Comparison of ENCODE assay signal across 9 cellular contexts in genomic region chr3:113166719-113167492, GRCh38. TPM values are rescaled to one million over a fixed set of nuclear protein-coding genes. Genes with fewer than 3 reads are reported as not detected.
DNase-seq lines count a peak whose midpoint lies in the region; ATAC-seq and TF ChIP-seq lines count a peak whose summit lies in the region.
"Had no signal": no experiment of that assay in that cellular context is flagged by ENCODE, and none has a peak within 500 bp of the region (broad histone marks: within the 10 kb centered on the region; RNA-seq: fewer than 3 reads in every experiment).

No MANE protein-coding gene starts in this region.

- DNase-seq in DMS79 (lab: John Stamatoyannopoulos, UW) (peak; percentile 53), NCI-H526 treated with DMSO at 0.1 percent for 48 hours (lab: John Stamatoyannopoulos, UW) (peak; percentile 12), fibroblast of the conjunctiva (ENCODE audit: low read depth) (peak; percentile 66), progenitor cell of endocrine pancreas (ENCODE audit: low spot score, unreplicated experiment) (no peak), cortex of kidney (lab: John Stamatoyannopoulos, UW) (no peak)
- DNase-seq in activated naive CD8-positive, alpha-beta T cell treated with anti-CD3 and anti-CD28 coated beads, Interleukin-2, amount 50 U/mL, for 24 hours = no peak

- H3K36me3 Mint-ChIP-seq in progenitor cell of endocrine pancreas (ENCODE audit: insufficient read depth) = no peaks in the 10 kb centered on the region
- H3K36me3 Mint-ChIP-seq in activated naive CD8-positive, alpha-beta T cell treated with anti-CD3 and anti-CD28 coated beads, Interleukin-2, amount 50 U/mL, for 24 hours (ENCODE audit: low read depth) = no peaks in the 10 kb centered on the region

- no peak for ATAC-seq in GM19463 (IDR thresholded peaks at IDR 0.05; ENCODE audit: unreplicated experiment)
- ATAC-seq in HG03432 (IDR thresholded peaks at IDR 0.05; ENCODE audit: unreplicated experiment) = no peak
- ATAC-seq in activated naive CD8-positive, alpha-beta T cell treated with anti-CD3 and anti-CD28 coated beads, Interleukin-2, amount 50 U/mL, for 24 hours = no peak
- ATAC-seq: Panc1 had no signal

- H3K4me3 Mint-ChIP-seq in progenitor cell of endocrine pancreas (ENCODE audit: low read depth) = no peak overlapping the region
- H3K4me3 Mint-ChIP-seq in activated naive CD8-positive, alpha-beta T cell treated with anti-CD3 and anti-CD28 coated beads, Interleukin-2, amount 50 U/mL, for 24 hours = no peak overlapping the region

- H3K9me3 Mint-ChIP-seq in progenitor cell of endocrine pancreas (ENCODE audit: low read depth) = no peaks in the 10 kb centered on the region
- H3K9me3 Mint-ChIP-seq in activated naive CD8-positive, alpha-beta T cell treated with anti-CD3 and anti-CD28 coated beads, Interleukin-2, amount 50 U/mL, for 24 hours = no peaks in the 10 kb centered on the region

- peaks cover 7% of the 10 kb centered on the region for H3K27me3 Mint-ChIP-seq in progenitor cell of endocrine pancreas
- peaks cover 5% of the 10 kb centered on the region for H3K27me3 Mint-ChIP-seq in activated naive CD8-positive, alpha-beta T cell treated with anti-CD3 and anti-CD28 coated beads, Interleukin-2, amount 50 U/mL, for 24 hours

- no peak for TF ChIP-seq CTCF in progenitor cell of endocrine pancreas (IDR thresholded peaks at IDR 0.05; ENCODE audit: unreplicated experiment)

- H3K4me1 Mint-ChIP-seq in progenitor cell of endocrine pancreas (ENCODE audit: low read depth) = peaks cover 2% of the 10 kb centered on the region
- H3K4me1 Mint-ChIP-seq in activated naive CD8-positive, alpha-beta T cell treated with anti-CD3 and anti-CD28 coated beads, Interleukin-2, amount 50 U/mL, for 24 hours = no peaks in the 10 kb centered on the region

- peak overlapping the region; percentile 87 for H3K27ac Mint-ChIP-seq in progenitor cell of endocrine pancreas
- H3K27ac Mint-ChIP-seq in activated naive CD8-positive, alpha-beta T cell treated with anti-CD3 and anti-CD28 coated beads, Interleukin-2, amount 50 U/mL, for 24 hours = no peak overlapping the region

RNA-seq across cellular contexts. Expression of gene BOC, which starts 44.5 kb away (rescaled TPM):
- total RNA-seq in progenitor cell of endocrine pancreas = 10.8 and 14.2 TPM in 2 replicates

Comparison
In these comparisons a context has a peak if more than half of its experiments do, and no peak if none do; other contexts are left out.
1. DNase-seq: peak in DMS79 (single experiment), NCI-H526 treated with DMSO at 0.1 percent for 48 hours (single experiment) and fibroblast of the conjunctiva (single experiment); none in progenitor cell of endocrine pancreas (single experiment), cortex of kidney (single experiment) and activated naive CD8-positive, alpha-beta T cell treated with anti-CD3 and anti-CD28 coated beads, Interleukin-2, amount 50 U/mL, for 24 hours (single experiment).